ENCODE assay signal across 8 cellular contexts in the genomic region with DNA sequence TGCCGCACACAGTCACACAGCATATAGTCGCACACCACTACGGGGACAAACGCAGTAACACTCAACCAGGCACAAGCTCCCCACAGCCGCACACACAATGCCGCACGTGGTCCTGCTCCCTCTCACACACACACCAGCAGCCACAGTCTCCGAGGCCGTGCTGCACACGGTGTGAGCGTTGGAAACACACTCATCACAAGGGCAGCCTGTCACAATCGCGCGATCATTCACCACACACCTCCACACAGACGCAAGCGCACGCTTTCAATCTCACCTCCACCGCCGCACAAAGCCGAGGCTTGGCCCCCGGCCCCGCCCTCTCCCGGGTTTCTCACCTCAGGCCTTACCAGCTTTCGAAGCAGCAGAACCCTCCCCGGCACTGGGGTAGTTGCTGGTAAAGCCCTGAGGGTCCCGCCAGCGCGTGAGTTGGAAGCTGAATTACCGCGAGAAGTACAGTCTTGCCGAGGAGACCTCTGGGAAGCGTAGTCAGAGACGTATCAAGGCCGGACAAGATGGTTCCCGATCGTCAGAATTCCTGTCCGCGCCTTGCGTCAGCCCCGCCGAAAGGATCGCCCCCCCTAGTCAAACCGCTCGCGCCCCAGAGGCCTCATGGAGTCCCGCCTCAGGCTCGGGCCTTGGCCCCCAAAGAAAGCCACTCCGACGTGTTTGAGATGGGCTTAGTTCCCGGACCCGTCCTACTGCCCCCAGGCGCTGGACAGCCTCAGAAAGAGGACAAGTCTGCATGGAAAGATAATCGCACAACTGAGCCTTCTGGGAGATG. TPM values are rescaled to one million over a fixed set of nuclear protein-coding genes. Genes with fewer than 3 reads are reported as not detected.
DNase-seq lines count a peak whose midpoint lies in the region; ATAC-seq and TF ChIP-seq lines count a peak whose summit lies in the region.

A gene (minus strand): TSS at position 423 of the 781 bp plus-strand sequence. CDS start 13,004 bp downstream, outside the sequence.

- peak; percentile 93 for DNase-seq in DMS153 (lab: John Stamatoyannopoulos, UW)
- peak; percentile 91 for DNase-seq in PC-3
- peak; percentile 94 to 95 for DNase-seq in activated T-cell treated with anti-CD3 and anti-CD28 coated beads, Interleukin-2, amount 50 U/mL, for 48 hours
- peak; percentile 94 for DNase-seq in stimulated activated CD8-positive, alpha-beta memory T cell treated with anti-CD3 and anti-CD28 coated beads, Interleukin-4, amount 100 ng/mL, for 48 hours

- TSS peak; percentile 95 for BruUV-seq in PC-3 (replicated peaks; lab: Mats Ljungman, UMichigan)

- CTCF ChIA-PET in PC-3 (lab: Charles Lee), result no interaction called here

- ATAC-seq in GM21576 (IDR thresholded peaks at IDR 0.05; ENCODE audit: unreplicated experiment) (peak; percentile 81), PC-3 (peak; percentile 89), esophagus mucosa (peak; percentile 98)

- no peak for TF ChIP-seq EP300 in Ishikawa (IDR thresholded peaks at IDR 0.05; ENCODE audit: borderline replicate concordance)

- H3K9ac ChIP-seq in PC-3 (ENCODE audit: low read length) (peak within 1 kb of the TSS; percentile 94), mucosa of stomach (ENCODE audit: low read length) (peak within 1 kb of the TSS; percentile 89)

- peak within 1 kb of the TSS; percentile 97 for H3K4me2 ChIP-seq in PC-3 (ENCODE audit: low read length)

- H3K9me3 ChIP-seq in PC-3 (ENCODE audit: low read length), result no peaks in the 10 kb centered on the region
- H3K9me3 ChIP-seq in mucosa of stomach (ENCODE audit: control insufficient read depth, low read length), result no peaks in the 10 kb centered on the region

- H3K36me3 ChIP-seq in PC-3 (ENCODE audit: low read depth, low read length), result peaks cover 14% of the 10 kb centered on the region; the same call in 1 of the 2 replicates
- no peaks in the 10 kb centered on the region for H3K36me3 ChIP-seq in mucosa of stomach (ENCODE audit: control insufficient read depth, insufficient read depth, low read length)

- H3K4me3 ChIP-seq in PC-3 (ENCODE audit: low read length) (peak within 1 kb of the TSS; percentile 96), mucosa of stomach (ENCODE audit: low read length) (peak within 1 kb of the TSS; percentile 95)

- H3K4me1 ChIP-seq in PC-3 (ENCODE audit: insufficient read depth, low read length) (no peaks in the 10 kb centered on the region), mucosa of stomach (ENCODE audit: control insufficient read depth, insufficient read depth, low read length) (peaks cover 8% of the 10 kb centered on the region)

- H3K9me2 ChIP-seq in PC-3 (replicated peaks; ENCODE audit: low read length), result no peaks in the 10 kb centered on the region

- no peaks in the 10 kb centered on the region for H3K27me3 ChIP-seq in PC-3 (ENCODE audit: low read length)
- H3K27me3 ChIP-seq in mucosa of stomach (ENCODE audit: control insufficient read depth, insufficient read depth, low read length), result no peaks in the 10 kb centered on the region

- H3K27ac ChIP-seq in PC-3 (ENCODE audit: low read length), result peak within 1 kb of the TSS; percentile 83

- H3K79me2 ChIP-seq in PC-3 (ENCODE audit: low read length), result peaks cover 30% of the 10 kb centered on the region

- TF ChIP-seq RAD21 in Ishikawa (IDR thresholded peaks at IDR 0.05; ENCODE audit: low read depth), result no peak

- intact Hi-C loops in PC-3 (cut with micrococcal nuclease), result no loop called here

- POLR2A ChIA-PET in PC-3 (lab: Charles Lee; ENCODE audit: unreplicated experiment), result interaction anchor here (0.6 kb wide), 1 partner anchor 69 kb away, joined by 4 read pairs; no protein-coding TSS in a partner anchor

- no peaks in the 10 kb centered on the region for H3F3A ChIP-seq in PC-3 (ENCODE audit: low read length, unreplicated experiment)

- no peaks in the 10 kb centered on the region for H4K20me1 ChIP-seq in PC-3 (ENCODE audit: low read length)

- peak within 1 kb of the TSS; percentile 99 for H2AFZ ChIP-seq in PC-3 (ENCODE audit: low read length)

- no peak for TF ChIP-seq CTCF in PC-3 (conservative IDR thresholded peaks at IDR 0.05; ENCODE audit: low read depth, low read length)

TF ChIP-seq in Ishikawa, 13 proteins besides CTCF, POLR2A, EP300 and RAD21:
- TF ChIP-seq, protein P1, sequence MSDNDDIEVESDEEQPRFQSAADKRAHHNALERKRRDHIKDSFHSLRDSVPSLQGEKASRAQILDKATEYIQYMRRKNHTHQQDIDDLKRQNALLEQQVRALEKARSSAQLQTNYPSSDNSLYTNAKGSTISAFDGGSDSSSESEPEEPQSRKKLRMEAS (IDR thresholded peaks at IDR 0.05), result peak; percentile 97
- TF ChIP-seq, protein P2, sequence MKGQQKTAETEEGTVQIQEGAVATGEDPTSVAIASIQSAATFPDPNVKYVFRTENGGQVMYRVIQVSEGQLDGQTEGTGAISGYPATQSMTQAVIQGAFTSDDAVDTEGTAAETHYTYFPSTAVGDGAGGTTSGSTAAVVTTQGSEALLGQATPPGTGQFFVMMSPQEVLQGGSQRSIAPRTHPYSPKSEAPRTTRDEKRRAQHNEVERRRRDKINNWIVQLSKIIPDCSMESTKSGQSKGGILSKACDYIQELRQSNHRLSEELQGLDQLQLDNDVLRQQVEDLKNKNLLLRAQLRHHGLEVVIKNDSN (IDR thresholded peaks at IDR 0.05), result peak; percentile 59
- TF ChIP-seq CREB1 (IDR thresholded peaks at IDR 0.05; ENCODE audit: low read depth) (no peak), ZBTB7A (IDR thresholded peaks at IDR 0.05; ENCODE audit: low read depth) (0 out of 2 replicates have a peak, but pooled peaks have one; percentile 40), TEAD4 (IDR thresholded peaks at IDR 0.05) (peak; percentile 35; the same call in 1 of the 2 replicates), YY1 (IDR thresholded peaks at IDR 0.05; ENCODE audit: low read depth) (peak; percentile 90), TAF1 (IDR thresholded peaks at IDR 0.05; ENCODE audit: low read depth) (peak; percentile 1; the same call in 1 of the 2 replicates), TCF12 (IDR thresholded peaks at IDR 0.05; ENCODE audit: low read depth) (peak; percentile 35; the same call in 1 of the 2 replicates), NFIC (IDR thresholded peaks at IDR 0.05) (no peak), FOXM1 (IDR thresholded peaks at IDR 0.05; ENCODE audit: borderline replicate concordance, low read depth) (no peak), EGR1 (IDR thresholded peaks at IDR 0.05) (no peak), CEBPB (IDR thresholded peaks at IDR 0.05) (0 out of 2 replicates have a peak, but pooled peaks have one; percentile 7)
- TF ChIP-seq, protein P3, sequence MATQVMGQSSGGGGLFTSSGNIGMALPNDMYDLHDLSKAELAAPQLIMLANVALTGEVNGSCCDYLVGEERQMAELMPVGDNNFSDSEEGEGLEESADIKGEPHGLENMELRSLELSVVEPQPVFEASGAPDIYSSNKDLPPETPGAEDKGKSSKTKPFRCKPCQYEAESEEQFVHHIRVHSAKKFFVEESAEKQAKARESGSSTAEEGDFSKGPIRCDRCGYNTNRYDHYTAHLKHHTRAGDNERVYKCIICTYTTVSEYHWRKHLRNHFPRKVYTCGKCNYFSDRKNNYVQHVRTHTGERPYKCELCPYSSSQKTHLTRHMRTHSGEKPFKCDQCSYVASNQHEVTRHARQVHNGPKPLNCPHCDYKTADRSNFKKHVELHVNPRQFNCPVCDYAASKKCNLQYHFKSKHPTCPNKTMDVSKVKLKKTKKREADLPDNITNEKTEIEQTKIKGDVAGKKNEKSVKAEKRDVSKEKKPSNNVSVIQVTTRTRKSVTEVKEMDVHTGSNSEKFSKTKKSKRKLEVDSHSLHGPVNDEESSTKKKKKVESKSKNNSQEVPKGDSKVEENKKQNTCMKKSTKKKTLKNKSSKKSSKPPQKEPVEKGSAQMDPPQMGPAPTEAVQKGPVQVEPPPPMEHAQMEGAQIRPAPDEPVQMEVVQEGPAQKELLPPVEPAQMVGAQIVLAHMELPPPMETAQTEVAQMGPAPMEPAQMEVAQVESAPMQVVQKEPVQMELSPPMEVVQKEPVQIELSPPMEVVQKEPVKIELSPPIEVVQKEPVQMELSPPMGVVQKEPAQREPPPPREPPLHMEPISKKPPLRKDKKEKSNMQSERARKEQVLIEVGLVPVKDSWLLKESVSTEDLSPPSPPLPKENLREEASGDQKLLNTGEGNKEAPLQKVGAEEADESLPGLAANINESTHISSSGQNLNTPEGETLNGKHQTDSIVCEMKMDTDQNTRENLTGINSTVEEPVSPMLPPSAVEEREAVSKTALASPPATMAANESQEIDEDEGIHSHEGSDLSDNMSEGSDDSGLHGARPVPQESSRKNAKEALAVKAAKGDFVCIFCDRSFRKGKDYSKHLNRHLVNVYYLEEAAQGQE (IDR thresholded peaks at IDR 0.05; ENCODE audit: low read depth), result no peak

RNA-seq across cellular contexts. Expression of the gene that starts here (rescaled TPM):
- total RNA-seq in PC-3 (2014; rRNA removed), result 3.1 and 7.8 TPM in 2 replicates
- total RNA-seq in esophagus mucosa, result 4.3 TPM

Comparison
In these comparisons a context has a peak if more than half of its experiments do, and no peak if none do; other contexts are left out.
1. Peak in every context shown above with its lines: DNase-seq, ATAC-seq, H3K4me3 ChIP-seq and H3K27ac ChIP-seq.